ENCODE assay signal across 8 cellular contexts in the genomic region with DNA sequence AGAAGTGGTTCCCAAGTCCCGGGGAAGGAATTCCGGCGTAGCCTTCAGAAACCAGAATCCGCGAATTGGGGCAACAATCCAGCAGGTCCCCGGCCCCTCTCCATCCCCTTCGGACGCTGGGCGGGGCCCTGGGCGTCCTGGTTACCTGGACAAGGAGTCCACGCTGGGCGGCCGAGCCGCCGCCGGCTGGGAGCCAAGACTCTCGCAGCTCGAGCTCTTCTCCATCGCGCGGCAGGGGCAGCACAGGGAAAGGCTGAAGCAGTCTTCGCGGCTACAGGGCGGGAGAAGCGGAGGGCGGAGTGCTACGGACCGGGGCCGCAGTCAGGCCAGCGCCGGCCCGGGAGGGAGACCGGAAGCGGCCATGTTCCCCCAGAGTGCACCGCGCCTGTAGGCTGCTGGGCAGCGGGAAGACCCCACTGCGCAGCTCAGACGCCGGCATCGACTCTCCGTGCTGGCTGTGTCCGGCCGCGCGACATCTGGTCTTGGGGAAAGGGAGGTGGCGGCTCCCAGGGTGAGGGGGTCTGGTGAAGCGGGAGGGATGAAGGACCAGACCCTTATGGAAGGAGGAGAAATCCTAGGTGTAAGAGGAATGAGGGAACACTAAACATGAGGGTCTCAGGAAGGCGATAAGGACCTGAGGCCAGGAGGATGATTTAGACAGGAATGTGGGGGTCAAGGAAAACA. TPM values are rescaled to one million over a fixed set of nuclear protein-coding genes. Genes with fewer than 3 reads are reported as not detected.
A peak's percentile ranks its signal among the peaks of the same experiment; 100 is the strongest.
DNase-seq lines count a peak whose midpoint lies in the region; ATAC-seq and TF ChIP-seq lines count a peak whose summit lies in the region.

Gene MTMR2 (minus strand): TSS at position 378 of the 684 bp plus-strand sequence. CDS start 153 bp downstream, at position 225.

- DNase-seq in COR-L47 (lab: John Stamatoyannopoulos, UW) (peak; percentile 72), OCI-M1 (lab: John Stamatoyannopoulos, UW) (peak; percentile 75), esophagus muscularis mucosa (ENCODE audit: extremely low spot score) (peak; percentile 93)
- peak; percentile 77 to 79 for DNase-seq in activated T-cell treated with anti-CD3 and anti-CD28 coated beads, Interleukin-2, amount 50 U/mL, for 48 hours
- DNase-seq in stimulated activated CD8-positive, alpha-beta memory T cell treated with anti-CD3 and anti-CD28 coated beads, Interleukin-7, amount 100 ng/mL, for 48 hours (ENCODE audit: extremely low read depth in 1 of 2, low read depth in 1 of 2): peak; percentile 36 to 45

- H3K27ac ChIP-seq in esophagus muscularis mucosa (replicated peaks in 1 of 4) (peak within 1 kb of the TSS; percentile 95 to 97 (median 96)), muscle layer of duodenum (ENCODE audit: low read length) (peak within 1 kb of the TSS; percentile 95)

- peak; percentile 21 for TF ChIP-seq POLR2A in esophagus muscularis mucosa (IDR thresholded peaks at IDR 0.05; ENCODE audit: low read depth)

- TF ChIP-seq EP300 in esophagus muscularis mucosa (IDR thresholded peaks at IDR 0.05): no peak

- H3K36me3 ChIP-seq in esophagus muscularis mucosa (no peaks in the 10 kb centered on the region), muscle layer of duodenum (ENCODE audit: control insufficient read depth in 1 of 2, insufficient read depth in 2 of 2, low read length in 2 of 2) (peaks cover 0 to 10% of the 10 kb centered on the region in 2 donors)

- ATAC-seq in GM19452 (IDR thresholded peaks at IDR 0.05; ENCODE audit: unreplicated experiment) (peak; percentile 100), HG03571 (IDR thresholded peaks at IDR 0.05; ENCODE audit: unreplicated experiment) (peak; percentile 100)

- no peak for TF ChIP-seq CTCF in esophagus muscularis mucosa (IDR thresholded peaks at IDR 0.05)

- H3K4me3 ChIP-seq in esophagus muscularis mucosa (peak within 1 kb of the TSS; percentile 70 to 97 (median 85)), muscle layer of duodenum (ENCODE audit: low read depth in 1 of 2, low read length in 2 of 2) (peak within 1 kb of the TSS; percentile 82 to 92)

- H3K4me1 ChIP-seq in esophagus muscularis mucosa: peaks cover 12 to 42% (median 31%) of the 10 kb centered on the region in 4 donors
- peaks cover 13 to 20% of the 10 kb centered on the region in 2 donors for H3K4me1 ChIP-seq in muscle layer of duodenum (ENCODE audit: control insufficient read depth in 1 of 2, insufficient read depth in 2 of 2, low read length in 2 of 2)

- H3K27me3 ChIP-seq in esophagus muscularis mucosa (no peaks in the 10 kb centered on the region), muscle layer of duodenum (ENCODE audit: low read depth, low read length) (no peaks in the 10 kb centered on the region)

- WGBS in esophagus muscularis mucosa: under 1% methylated on average over 34 of the region's 49 CpGs

- intact Hi-C loops in esophagus muscularis mucosa (cut with DNase I): loop anchor here (5.0 to 10.0 kb wide), 3 partner anchors 79 to 471 kb away; partner anchors contain the start of genes JRKL and MAML2

- no peaks in the 10 kb centered on the region for H3K9me3 ChIP-seq in esophagus muscularis mucosa
- H3K9me3 ChIP-seq in muscle layer of duodenum (ENCODE audit: control insufficient read depth in 1 of 2, low read length in 2 of 2): no peaks in the 10 kb centered on the region

RNA-seq across cellular contexts. Expression of gene MTMR2, which starts in this region (rescaled TPM):
- total RNA-seq in esophagus muscularis mucosa: 10 to 100 TPM; 25.8 to 29.6 (median 27.9) TPM

Comparison
In these comparisons a context has a peak if more than half of its experiments do, and no peak if none do; other contexts are left out.
1. Peak in every context shown above with its lines: DNase-seq, ATAC-seq, H3K4me3 ChIP-seq and H3K27ac ChIP-seq.
2. DNase-seq: peak in every context shown above with its lines; median percentile 93 in esophagus muscularis mucosa; 78 in activated T-cell treated with anti-CD3 and anti-CD28 coated beads, Interleukin-2, amount 50 U/mL, for 48 hours; 75 in OCI-M1; 72 in COR-L47; 40 in stimulated activated CD8-positive, alpha-beta memory T cell treated with anti-CD3 and anti-CD28 coated beads, Interleukin-7, amount 100 ng/mL, for 48 hours.